1 cellular context compared by ENCODE assay signal in the genomic region with DNA sequence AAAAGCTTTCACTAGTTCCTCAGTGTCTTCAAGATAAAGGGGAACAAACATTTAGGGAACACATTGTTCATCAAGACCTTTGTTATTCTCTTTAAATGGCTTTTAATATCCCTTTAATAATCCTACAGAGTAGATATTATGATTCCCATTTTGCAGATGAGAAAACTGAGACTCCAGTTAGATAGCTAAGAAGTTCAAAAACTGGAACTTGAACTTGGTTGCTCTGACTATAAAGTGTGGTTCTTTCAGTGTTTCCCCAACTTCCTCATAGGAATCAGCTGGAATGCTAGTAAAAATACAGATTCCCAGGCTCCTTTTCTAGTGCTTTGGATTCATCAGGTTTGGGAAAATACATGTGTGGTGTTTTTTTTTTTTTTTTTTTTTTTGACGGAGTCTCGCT.
A peak's percentile ranks its signal among the peaks of the same experiment; 100 is the strongest.
TF ChIP-seq lines count a peak whose summit lies in the region.

No MANE protein-coding gene starts in this region.

TF ChIP-seq in HCT116, 20 proteins besides CTCF, POLR2A, EP300 and RAD21:
- no peak for TF ChIP-seq ZBTB33 (IDR thresholded peaks at IDR 0.05; ENCODE audit: extremely low read depth, insufficient replicate concordance, low read length)
- 0 out of 2 replicates have a peak, but pooled peaks have one; percentile 15 for TF ChIP-seq MAX (IDR thresholded peaks at IDR 0.05)
